8 cellular contexts compared by ENCODE assay signal in the genomic region with DNA sequence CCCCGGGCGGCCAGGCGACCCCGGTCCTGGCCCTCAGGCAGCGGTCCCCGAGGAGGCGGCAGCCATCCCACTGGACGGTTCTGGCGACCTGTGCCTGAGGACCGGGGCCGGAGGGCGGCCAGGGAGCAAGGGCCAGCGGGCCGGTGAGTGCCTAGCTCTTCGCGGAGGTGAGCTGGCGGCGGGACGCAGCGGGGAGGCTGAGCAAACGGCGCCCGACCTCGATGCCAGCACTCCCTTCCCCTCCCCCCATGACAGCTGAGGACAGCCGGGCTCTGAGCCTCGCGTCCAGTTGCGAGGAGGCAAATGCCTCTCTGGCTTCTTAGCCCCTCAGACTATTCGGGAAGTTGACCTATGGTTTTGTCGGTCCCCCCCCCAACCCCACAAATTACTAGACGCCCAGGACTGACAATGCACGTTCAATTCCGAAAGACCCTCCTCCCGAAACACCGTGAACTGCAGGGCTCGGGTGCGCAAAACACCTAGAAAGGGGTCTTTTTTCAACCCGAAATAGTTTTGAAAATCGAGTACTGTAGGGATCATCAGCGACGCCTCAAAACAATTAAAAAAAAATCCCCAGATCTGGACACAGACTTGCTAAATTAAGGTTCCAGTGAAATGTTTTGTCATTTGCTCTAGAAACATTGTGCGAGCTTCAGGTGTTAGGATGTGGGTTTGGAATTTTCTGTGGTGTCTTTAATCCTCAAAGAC. TPM values are rescaled to one million over a fixed set of nuclear protein-coding genes. Genes with fewer than 3 reads are reported as not detected.
DNase-seq lines count a peak whose midpoint lies in the region; ATAC-seq and TF ChIP-seq lines count a peak whose summit lies in the region.

No MANE protein-coding gene starts in this region.

- H3K9ac ChIP-seq in HUES64 (ENCODE audit: low read depth, low read length): no peak overlapping the region

- POLR2A ChIA-PET in Panc1 (lab: Charles Lee): interaction anchor here (0.6 to 1.1 kb wide), 3 partner anchors 10 to 900 kb away, joined by 3 to 8 read pairs (median 5); no protein-coding TSS in a partner anchor

- intact Hi-C loops in Panc1 (cut with micrococcal nuclease; ENCODE audit: unreplicated experiment): loop anchor here (2.0 to 10.0 kb wide), 3 partner anchors 67 to 209 kb away; no protein-coding TSS in a partner anchor
- intact Hi-C loops in ascending aorta (cut with DNase I): loop anchor here (1.0 kb wide), 1 partner anchor 9 kb away; no protein-coding TSS in a partner anchor
- intact Hi-C loops in prostate gland (cut with DNase I): no loop called here

- no TSS peak for BruUV-seq in Panc1 (replicated peaks; lab: Mats Ljungman, UMichigan)

- H3K27me3 ChIP-seq in HUES64 (ENCODE audit: insufficient read depth, low read length): peaks cover 99% of the 10 kb centered on the region
- no peaks in the 10 kb centered on the region for H3K27me3 ChIP-seq in Panc1 (ENCODE audit: control insufficient read depth, insufficient read depth, low read length)
- no peaks in the 10 kb centered on the region for H3K27me3 ChIP-seq in ascending aorta
- H3K27me3 ChIP-seq in prostate gland (replicated peaks; ENCODE audit: insufficient read depth): no peaks in the 10 kb centered on the region

- DNase-seq in ELF-1 (ENCODE audit: low read depth, low spot score) (peak; percentile 83), Panc1 (ENCODE audit: low read depth, low spot score) (no peak), ascending aorta (ENCODE audit: low spot score in 2 of 2) (peak in 1 of 2 donors; percentile 74), hepatic stellate cell (ENCODE audit: low spot score) (peak; percentile 64), prostate gland (ENCODE audit: low spot score) (peak; percentile 42), GM19240 (ENCODE audit: insufficient read length, low spot score) (no peak)

- peak overlapping the region; percentile 52 for H3K4me3 ChIP-seq in HUES64 (ENCODE audit: low read length)
- H3K4me3 ChIP-seq in Panc1 (ENCODE audit: low read depth in 2 of 2, low read length in 2 of 2): peak overlapping the region; percentile 80 to 83
- peak overlapping the region; percentile 79 to 87 for H3K4me3 ChIP-seq in ascending aorta
- peak overlapping the region; percentile 66 to 68 for H3K4me3 ChIP-seq in prostate gland

- under 1% methylated on average over 42 of the region's 42 CpGs for WGBS in HUES64
- WGBS in prostate gland: 10% methylated on average over 28 of the region's 42 CpGs

- H3K36me3 ChIP-seq in HUES64 (ENCODE audit: insufficient read depth, low read length): no peaks in the 10 kb centered on the region
- peaks cover 2% of the 10 kb centered on the region; the same call in 1 of the 2 replicates for H3K36me3 ChIP-seq in Panc1 (ENCODE audit: control insufficient read depth, insufficient read depth, low read length)
- H3K36me3 ChIP-seq in ascending aorta: no peaks in the 10 kb centered on the region
- H3K36me3 ChIP-seq in prostate gland: no peaks in the 10 kb centered on the region

- TF ChIP-seq CTCF in Panc1 (IDR thresholded peaks at IDR 0.05) (no peak), ascending aorta (IDR thresholded peaks at IDR 0.05) (no peak), prostate gland (IDR thresholded peaks at IDR 0.05) (no peak)

- H3K27ac ChIP-seq in HUES64 (ENCODE audit: low read depth, low read length): no peak overlapping the region; the same call in 1 of the 2 replicates
- H3K27ac ChIP-seq in Panc1 (ENCODE audit: low read length): peak overlapping the region; percentile 100
- H3K27ac ChIP-seq in ascending aorta: peak overlapping the region; percentile 92
- peak overlapping the region; percentile 86 for H3K27ac ChIP-seq in prostate gland

- H3K4me1 ChIP-seq in HUES64 (ENCODE audit: insufficient read depth, low read length) (peaks cover 24% of the 10 kb centered on the region), Panc1 (ENCODE audit: control insufficient read depth, insufficient read depth, low read length) (peaks cover 52% of the 10 kb centered on the region), ascending aorta (no peaks in the 10 kb centered on the region), prostate gland (replicated peaks) (no peaks in the 10 kb centered on the region)

- TF ChIP-seq POLR2A in prostate gland (IDR thresholded peaks at IDR 0.05): no peak

- in situ Hi-C loops in Panc1 (cut with HindIII; ENCODE audit: low pct_unique_long_range_greater_than_20kb, low sequenced_read_pairs): no loop called here

- CTCF ChIA-PET in Panc1 (lab: Charles Lee): no interaction called here

- H3K9me3 ChIP-seq in HUES64 (ENCODE audit: insufficient read depth, low read depth, low read length): no peaks in the 10 kb centered on the region
- no peaks in the 10 kb centered on the region for H3K9me3 ChIP-seq in Panc1 (ENCODE audit: control insufficient read depth, insufficient read depth, low read depth, low read length)
- H3K9me3 ChIP-seq in ascending aorta: no peaks in the 10 kb centered on the region
- H3K9me3 ChIP-seq in prostate gland: no peaks in the 10 kb centered on the region

- peak; percentile 48 for ATAC-seq in GM21526 (IDR thresholded peaks at IDR 0.05; ENCODE audit: low FRiP score, unreplicated experiment)
- peak; percentile 81 for ATAC-seq in Panc1

RNA-seq across cellular contexts. Expression of gene CDKN2C, which starts 8.3 kb away (rescaled TPM):
- not detected for polyA plus RNA-seq in HUES64 (2013, experiment 1 of 2)
- polyA plus RNA-seq in HUES64 (2013, experiment 2 of 2): 0.32 TPM
- total RNA-seq in Panc1 (2021; ENCODE audit: unreplicated experiment) (50.4 TPM), ascending aorta (2.4 TPM), prostate gland (1 to 10 TPM; 6.8 to 8.4 TPM)
- 32.4 TPM for polyA plus RNA-seq in Panc1 (2012; ENCODE audit: insufficient read length)

RNA-seq across cellular contexts. Expression of gene FAF1, which starts 18.2 kb away (rescaled TPM):
- polyA plus RNA-seq in HUES64 (2013, experiment 1 of 2): 57.9 TPM
- polyA plus RNA-seq in HUES64 (2013, experiment 2 of 2): 62.6 TPM
- total RNA-seq in Panc1 (2021; ENCODE audit: unreplicated experiment): 101 TPM
- 39.7 TPM for polyA plus RNA-seq in Panc1 (2012; ENCODE audit: insufficient read length)
- total RNA-seq in ascending aorta: 16.4 TPM
- total RNA-seq in prostate gland: 10 to 100 TPM; 40.4 to 41.5 TPM

Comparison
In these comparisons a context has a peak if more than half of its experiments do, and no peak if none do; other contexts are left out.
1. DNase-seq: peak in ELF-1 (single experiment), hepatic stellate cell (single experiment) and prostate gland (single experiment); none in Panc1 (single experiment) and GM19240 (single experiment).
2. Peak in every context shown above with its lines, with median percentiles within 50 percentile points of each other: H3K4me3 ChIP-seq.